Comparison of ENCODE assay signal across 8 cellular contexts in the genomic region with DNA sequence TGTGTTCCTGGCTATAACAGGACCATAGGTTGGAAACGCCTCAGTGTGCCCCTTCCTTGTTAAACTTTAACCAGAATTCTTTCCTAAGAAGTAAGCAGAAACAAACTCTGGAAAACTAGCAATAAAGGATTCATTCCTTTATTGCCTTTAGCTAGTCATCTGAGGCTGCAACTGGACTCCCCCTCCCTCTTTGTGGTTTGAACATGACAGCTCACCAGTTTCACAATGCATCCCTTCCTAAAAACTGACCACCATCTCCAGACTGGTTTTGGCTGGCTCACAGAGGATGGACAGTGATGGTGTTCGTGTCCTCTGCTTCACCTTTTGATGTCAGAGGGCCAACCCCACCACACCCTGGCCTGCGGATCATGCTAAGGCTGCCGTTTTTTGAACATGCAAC. TPM values are rescaled to one million over a fixed set of nuclear protein-coding genes. Genes with fewer than 3 reads are reported as not detected.
DNase-seq lines count a peak whose midpoint lies in the region; ATAC-seq and TF ChIP-seq lines count a peak whose summit lies in the region.

No MANE protein-coding gene starts in this region.

- no peaks in the 10 kb centered on the region for H3K9me3 ChIP-seq in AG04450 (ENCODE audit: control insufficient read depth, insufficient read depth, low read length)

- no peak for TF ChIP-seq CTCF in AG04450 (IDR thresholded peaks at IDR 0.05; ENCODE audit: low read depth, low read length)

- H3K4me3 ChIP-seq in AG04450 (ENCODE audit: low read depth, low read length) = no peak overlapping the region

- peak overlapping the region; percentile 48 for H3K27ac ChIP-seq in AG04450 (ENCODE audit: low read depth, low read length)

- ATAC-seq in HG02588 (IDR thresholded peaks at IDR 0.05; ENCODE audit: unreplicated experiment) = peak; percentile 45
- ATAC-seq in left lobe of liver = peak; percentile 83
- no peak for ATAC-seq in HG02642 (IDR thresholded peaks at IDR 0.05; ENCODE audit: poor library complexity, unreplicated experiment)
- ATAC-seq in GM21515 (IDR thresholded peaks at IDR 0.05; ENCODE audit: unreplicated experiment) = no peak

- CTCF ChIA-PET in AG04450 (lab: Charles Lee) = interaction anchor here (2.1 kb wide), 1 partner anchor 12 kb away, joined by 4 read pairs; no protein-coding TSS in a partner anchor

- H3K27me3 ChIP-seq in AG04450 (ENCODE audit: control insufficient read depth, insufficient read depth, low read length) = no peaks in the 10 kb centered on the region

- DNase-seq in AG04450 (ENCODE audit: low read depth, low spot score) = peak; percentile 66
- peak; percentile 94 for DNase-seq in amniotic epithelial cell (ENCODE audit: low read depth)
- peak; percentile 54 for DNase-seq in left lobe of liver (ENCODE audit: low spot score)
- no peak for DNase-seq in DMS153 treated with DMSO at 0.1 percent for 48 hours (lab: John Stamatoyannopoulos, UW; ENCODE audit: unreplicated experiment)
- no peak for DNase-seq in stimulated activated CD4-positive, alpha-beta T cell treated with anti-CD3 and anti-CD28 coated beads, Interleukin-4, amount 100 ng/mL, for 4 hours

- POLR2A ChIA-PET in AG04450 (lab: Yijun Ruan, JAX) = interaction anchor here (0.8 to 0.9 kb wide), 2 partner anchors 67 to 71 kb away, joined by 3 read pairs; no protein-coding TSS in a partner anchor

RNA-seq across cellular contexts. Expression of a gene that starts 27.9 kb away (rescaled TPM):
- polyA plus RNA-seq in AG04450 (2011; rRNA removed) = 155 and 158 TPM in 2 replicates
- 158 and 168 TPM in 2 replicates for polyA minus RNA-seq in AG04450 (2011; rRNA and poly(A)+ RNA removed)
- 26.9 TPM for total RNA-seq in left lobe of liver

Comparison
In these comparisons a context has a peak if more than half of its experiments do, and no peak if none do; other contexts are left out.
1. DNase-seq: peak in AG04450 (single experiment), amniotic epithelial cell (single experiment) and left lobe of liver (single experiment); none in DMS153 treated with DMSO at 0.1 percent for 48 hours (single experiment) and stimulated activated CD4-positive, alpha-beta T cell treated with anti-CD3 and anti-CD28 coated beads, Interleukin-4, amount 100 ng/mL, for 4 hours (0 of 2).
2. ATAC-seq: peak in HG02588 (single experiment) and left lobe of liver (single experiment); none in HG02642 (single experiment) and GM21515 (single experiment).